Comparison of ENCODE assay signal across 3 cellular contexts in genomic region chr2:182912518-182912915, GRCh38.
A peak's percentile ranks its signal among the peaks of the same experiment; 100 is the strongest.
TF ChIP-seq lines count a peak whose summit lies in the region.

No MANE protein-coding gene starts in this region.

TF ChIP-seq in HEK293T, 16 proteins besides CTCF, POLR2A, EP300 and RAD21:
- TF ChIP-seq PKNOX1 (IDR thresholded peaks at IDR 0.05) = peak; percentile 77
- no peak for TF ChIP-seq L3MBTL2 (conservative IDR thresholded peaks at IDR 0.05)
- TF ChIP-seq ARNT (IDR thresholded peaks at IDR 0.05) = no peak
- TF ChIP-seq TARDBP (IDR thresholded peaks at IDR 0.05) = no peak

TF ChIP-seq in endothelial cell of umbilical vein, 7 proteins besides CTCF, POLR2A, EP300 and RAD21 (continued from another document):
- no peak for TF ChIP-seq FOS (IDR thresholded peaks at IDR 0.05; ENCODE audit: borderline replicate concordance, insufficient read depth, low read length)

TF ChIP-seq in SK-N-SH, 30 proteins besides CTCF, POLR2A, EP300 and RAD21 (continued from another document):
- TF ChIP-seq USF2 (IDR thresholded peaks at IDR 0.05; ENCODE audit: borderline replicate concordance, low read depth, low read length) = no peak
- TF ChIP-seq, protein P1, sequence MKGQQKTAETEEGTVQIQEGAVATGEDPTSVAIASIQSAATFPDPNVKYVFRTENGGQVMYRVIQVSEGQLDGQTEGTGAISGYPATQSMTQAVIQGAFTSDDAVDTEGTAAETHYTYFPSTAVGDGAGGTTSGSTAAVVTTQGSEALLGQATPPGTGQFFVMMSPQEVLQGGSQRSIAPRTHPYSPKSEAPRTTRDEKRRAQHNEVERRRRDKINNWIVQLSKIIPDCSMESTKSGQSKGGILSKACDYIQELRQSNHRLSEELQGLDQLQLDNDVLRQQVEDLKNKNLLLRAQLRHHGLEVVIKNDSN (IDR thresholded peaks at IDR 0.05; ENCODE audit: borderline replicate concordance, low read depth) = no peak
- TF ChIP-seq MEF2A (IDR thresholded peaks at IDR 0.05; ENCODE audit: borderline replicate concordance, low read depth) = no peak
- TF ChIP-seq TCF12 (IDR thresholded peaks at IDR 0.05) = no peak
- TF ChIP-seq EZH2phosphoT487 (IDR thresholded peaks at IDR 0.05; ENCODE audit: borderline replicate concordance, low read depth) = no peak
